Comparison of ENCODE assay signal across 8 cellular contexts in genomic region chr6:108134213-108134973, GRCh38. TPM values are rescaled to one million over a fixed set of nuclear protein-coding genes. Genes with fewer than 3 reads are reported as not detected.
A peak's percentile ranks its signal among the peaks of the same experiment; 100 is the strongest.
DNase-seq lines count a peak whose midpoint lies in the region; ATAC-seq lines count a peak whose summit lies in the region.

No MANE protein-coding gene starts in this region.

- no peak overlapping the region for H3K27ac Mint-ChIP-seq in activated T-helper 17 cell treated with anti-CD3 and anti-CD28 coated beads, Interleukin-2, amount 50 U/mL, for 72 hours
- H3K27ac Mint-ChIP-seq in immature natural killer cell = no peak overlapping the region
- no peak overlapping the region for H3K27ac Mint-ChIP-seq in stimulated activated effector memory CD8-positive, alpha-beta T cell treated with anti-CD3 and anti-CD28 coated beads, Interleukin-12 subunit alpha, Interleukin-12 subunit beta, amount 100 ng/mL, for 72 hours

- peaks cover 6% of the 10 kb centered on the region for H3K36me3 Mint-ChIP-seq in activated T-helper 17 cell treated with anti-CD3 and anti-CD28 coated beads, Interleukin-2, amount 50 U/mL, for 72 hours (ENCODE audit: low read depth)
- peaks cover 0 to 5% (median 2%) of the 10 kb centered on the region in 3 donors for H3K36me3 Mint-ChIP-seq in immature natural killer cell
- H3K36me3 Mint-ChIP-seq in stimulated activated effector memory CD8-positive, alpha-beta T cell treated with anti-CD3 and anti-CD28 coated beads, Interleukin-12 subunit alpha, Interleukin-12 subunit beta, amount 100 ng/mL, for 72 hours = no peaks in the 10 kb centered on the region

- peak overlapping the region; percentile 83 for H3K4me3 Mint-ChIP-seq in activated T-helper 17 cell treated with anti-CD3 and anti-CD28 coated beads, Interleukin-2, amount 50 U/mL, for 72 hours
- H3K4me3 Mint-ChIP-seq in immature natural killer cell = peak overlapping the region in 4 of 5 donors; percentile 18 to 41 (median 33)
- peak overlapping the region; percentile 77 for H3K4me3 Mint-ChIP-seq in stimulated activated effector memory CD8-positive, alpha-beta T cell treated with anti-CD3 and anti-CD28 coated beads, Interleukin-12 subunit alpha, Interleukin-12 subunit beta, amount 100 ng/mL, for 72 hours

- peaks cover 7% of the 10 kb centered on the region for H3K4me1 Mint-ChIP-seq in activated T-helper 17 cell treated with anti-CD3 and anti-CD28 coated beads, Interleukin-2, amount 50 U/mL, for 72 hours
- H3K4me1 Mint-ChIP-seq in immature natural killer cell = peaks cover 10 to 16% of the 10 kb centered on the region in 2 donors
- H3K4me1 Mint-ChIP-seq in stimulated activated effector memory CD8-positive, alpha-beta T cell treated with anti-CD3 and anti-CD28 coated beads, Interleukin-12 subunit alpha, Interleukin-12 subunit beta, amount 100 ng/mL, for 72 hours = peaks cover 12% of the 10 kb centered on the region

- peak; percentile 12 for DNase-seq in NCI-H748 (lab: John Stamatoyannopoulos, UW; ENCODE audit: unreplicated experiment)
- DNase-seq in NCI-H748 treated with DMSO at 0.1 percent for 48 hours (lab: John Stamatoyannopoulos, UW) = no peak
- DNase-seq in immature natural killer cell = no peak
- DNase-seq in stimulated activated effector memory CD8-positive, alpha-beta T cell treated with anti-CD3 and anti-CD28 coated beads, Interleukin-12 subunit alpha, Interleukin-12 subunit beta, amount 100 ng/mL, for 72 hours (ENCODE audit: low spot score in 2 of 2) = no peak
- no peak for DNase-seq in central memory CD4-positive, alpha-beta T cell
- no peak for DNase-seq in superior temporal gyrus (ENCODE audit: extremely low spot score)
- DNase-seq in stimulated activated naive CD4-positive, alpha-beta T cell treated with Interleukin-2 at 50 U/mL for 16 hours (lab: John Stamatoyannopoulos, UW) = no peak

- peaks cover 57% of the 10 kb centered on the region for H3K27me3 Mint-ChIP-seq in activated T-helper 17 cell treated with anti-CD3 and anti-CD28 coated beads, Interleukin-2, amount 50 U/mL, for 72 hours
- H3K27me3 Mint-ChIP-seq in immature natural killer cell (ENCODE audit: low read depth in 3 of 3) = peaks cover 20 to 24% (median 24%) of the 10 kb centered on the region in 3 donors

- no peak for ATAC-seq in activated T-helper 17 cell treated with anti-CD3 and anti-CD28 coated beads, Interleukin-2, amount 50 U/mL, for 72 hours (replicated peaks)
- no peak for ATAC-seq in stimulated activated effector memory CD8-positive, alpha-beta T cell treated with anti-CD3 and anti-CD28 coated beads, Interleukin-12 subunit alpha, Interleukin-12 subunit beta, amount 100 ng/mL, for 72 hours

- H3K9me3 Mint-ChIP-seq in activated T-helper 17 cell treated with anti-CD3 and anti-CD28 coated beads, Interleukin-2, amount 50 U/mL, for 72 hours = no peaks in the 10 kb centered on the region
- H3K9me3 Mint-ChIP-seq in immature natural killer cell = peaks cover 0 to 1% (median 0%) of the 10 kb centered on the region in 6 donors
- no peaks in the 10 kb centered on the region for H3K9me3 Mint-ChIP-seq in stimulated activated effector memory CD8-positive, alpha-beta T cell treated with anti-CD3 and anti-CD28 coated beads, Interleukin-12 subunit alpha, Interleukin-12 subunit beta, amount 100 ng/mL, for 72 hours

RNA-seq across cellular contexts. Expression of gene NR2E1, which starts 31.4 kb away (rescaled TPM):
- total RNA-seq in activated T-helper 17 cell treated with anti-CD3 and anti-CD28 coated beads, Interleukin-2, amount 50 U/mL, for 72 hours = not detected
- not detected for polyA plus RNA-seq in immature natural killer cell

RNA-seq across cellular contexts. Expression of gene OSTM1, which starts 59.9 kb away (rescaled TPM):
- total RNA-seq in activated T-helper 17 cell treated with anti-CD3 and anti-CD28 coated beads, Interleukin-2, amount 50 U/mL, for 72 hours = 10 to 100 TPM; 10.1 to 19.3 TPM
- polyA plus RNA-seq in immature natural killer cell = 10 to 100 TPM; 50.3 to 71.5 (median 64.6) TPM

Comparison
In these comparisons a context has a peak if more than half of its experiments do, and no peak if none do; other contexts are left out.
1. H3K4me3 Mint-ChIP-seq: peak in every context shown above with its lines; median percentile 83 in activated T-helper 17 cell treated with anti-CD3 and anti-CD28 coated beads, Interleukin-2, amount 50 U/mL, for 72 hours; 77 in stimulated activated effector memory CD8-positive, alpha-beta T cell treated with anti-CD3 and anti-CD28 coated beads, Interleukin-12 subunit alpha, Interleukin-12 subunit beta, amount 100 ng/mL, for 72 hours; 33 in immature natural killer cell.